Comparison of ENCODE assay signal across 8 cellular contexts in the genomic region with DNA sequence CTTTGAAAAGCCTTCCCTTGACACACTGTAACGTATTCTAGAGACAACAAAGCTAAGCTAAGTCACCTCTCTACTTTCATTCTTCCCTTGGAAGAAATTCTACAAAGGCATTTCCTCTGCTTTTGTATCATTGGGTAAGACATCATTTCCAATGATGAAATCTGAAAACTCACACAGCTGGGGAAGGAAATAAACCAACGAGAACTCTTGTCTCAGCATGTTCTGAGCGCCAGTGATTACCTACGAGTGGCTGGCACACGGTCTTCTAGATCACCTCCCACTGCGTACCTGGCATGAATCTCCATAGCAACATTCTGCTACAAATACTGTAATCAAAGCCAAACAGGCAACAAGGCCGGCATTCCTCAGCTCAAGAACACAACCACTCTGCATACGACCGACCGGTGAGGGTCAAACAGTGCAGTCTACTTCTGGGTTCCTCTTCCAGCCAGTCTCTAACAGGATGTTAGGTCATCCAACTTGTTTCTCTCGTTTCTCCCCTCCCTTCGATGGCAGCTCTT. TPM values are rescaled to one million over a fixed set of nuclear protein-coding genes. Genes with fewer than 3 reads are reported as not detected.
A peak's percentile ranks its signal among the peaks of the same experiment; 100 is the strongest.
DNase-seq lines count a peak whose midpoint lies in the region; ATAC-seq and TF ChIP-seq lines count a peak whose summit lies in the region.

No MANE protein-coding gene starts in this region.

- WGBS in adrenal gland, 4 donors, result 8 to 10% (median 10%) methylated on average over 12 of the region's 12 CpGs

- no peaks in the 10 kb centered on the region for H3K9me3 ChIP-seq in adrenal gland (replicated peaks in 1 of 3)

- TF ChIP-seq CTCF in adrenal gland (IDR thresholded peaks at IDR 0.05), result no peak

- H3K27me3 ChIP-seq in adrenal gland, result no peaks in the 10 kb centered on the region

- peak overlapping the region; percentile 82 to 95 (median 87) for H3K27ac ChIP-seq in adrenal gland

- ATAC-seq in HG03378 (IDR thresholded peaks at IDR 0.05; ENCODE audit: unreplicated experiment) (peak; percentile 25), left ventricle myocardium superior (peak; percentile 80), sciatic nerve (peak; percentile 80), HG03565 (IDR thresholded peaks at IDR 0.05; ENCODE audit: unreplicated experiment) (no peak)

- intact Hi-C loops in adrenal gland (cut with DNase I) (no loop called here), left ventricle myocardium superior (cut with micrococcal nuclease) (no loop called here), sciatic nerve (cut with DNase I) (no loop called here)

- peaks cover 83 to 91% of the 10 kb centered on the region in 2 donors for H3K4me1 ChIP-seq in adrenal gland (replicated peaks in 1 of 2)

- H3K4me3 ChIP-seq in adrenal gland, result peak overlapping the region in 1 of 4 donors; percentile 39

- DNase-seq in EH (ENCODE audit: low read depth) (peak; percentile 60), OCI-M1 (lab: John Stamatoyannopoulos, UW) (peak; percentile 89), adrenal gland (peak in 6 of 7 donors; percentile 54 to 81 (median 69)), left ventricle myocardium superior (peak; percentile 62), sciatic nerve (ENCODE audit: low spot score) (no peak), SHP77 (lab: John Stamatoyannopoulos, UW) (no peak)

- TF ChIP-seq POLR2A in adrenal gland (IDR thresholded peaks at IDR 0.05), result peak in 1 of 2 donors; percentile 64

- no peaks in the 10 kb centered on the region for H3K36me3 ChIP-seq in adrenal gland (replicated peaks in 1 of 2)

RNA-seq across cellular contexts. Expression of gene VPS37B, which starts 7.6 kb away (rescaled TPM):
- total RNA-seq in adrenal gland (10 to 100 TPM; 21.8 to 46.1 (median 30.7) TPM), left ventricle myocardium superior (29.5 TPM), sciatic nerve (24.8 TPM)
- 10 to 100 TPM; 11.0 to 52.4 (median 25.7) TPM for polyA plus RNA-seq in adrenal gland

RNA-seq across cellular contexts. Expression of gene HIP1R, which starts 53.0 kb away (rescaled TPM):
- total RNA-seq in adrenal gland (100 to 1,000 TPM in 1 of 8 donors, 10 to 100 TPM in 7; 32.2 to 107 (median 41.3) TPM), left ventricle myocardium superior (27.4 TPM), sciatic nerve (14.3 TPM)
- polyA plus RNA-seq in adrenal gland, result 10 to 100 TPM; 21.6 to 70.9 (median 57.5) TPM

Comparison
In these comparisons a context has a peak if more than half of its experiments do, and no peak if none do; other contexts are left out.
1. DNase-seq: peak in EH (single experiment), OCI-M1 (single experiment), adrenal gland (6 of 7) and left ventricle myocardium superior (single experiment); none in sciatic nerve (single experiment) and SHP77 (0 of 2).